ENCODE assay signal across 8 cellular contexts in genomic region chr6:95364016-95364604, GRCh38.
DNase-seq lines count a peak whose midpoint lies in the region; ATAC-seq and TF ChIP-seq lines count a peak whose summit lies in the region.

No MANE protein-coding gene starts in this region.

- no peak for TF ChIP-seq POLR2A in testis (IDR thresholded peaks at IDR 0.05)

- no peak overlapping the region for H3K4me3 Mint-ChIP-seq in CD4-positive, alpha-beta T cell

- H3K9me3 Mint-ChIP-seq in CD4-positive, alpha-beta T cell, result no peaks in the 10 kb centered on the region

- POLR2A ChIA-PET in CD4-positive, alpha-beta T cell (lab: Charles Lee), result no interaction called here

- no peaks in the 10 kb centered on the region for H3K27me3 Mint-ChIP-seq in CD4-positive, alpha-beta T cell

- no peaks in the 10 kb centered on the region for H3K4me1 ChIP-seq in testis

- no peaks in the 10 kb centered on the region for H3K36me3 Mint-ChIP-seq in CD4-positive, alpha-beta T cell (ENCODE audit: low read depth)

- no peaks in the 10 kb centered on the region for H3K36me3 ChIP-seq in testis (ENCODE audit: low read depth, missing control alignments)

- H3K4me1 Mint-ChIP-seq in CD4-positive, alpha-beta T cell (ENCODE audit: low read depth), result no peaks in the 10 kb centered on the region

- H3K9me3 ChIP-seq in CD4-positive, alpha-beta T cell (ENCODE audit: control insufficient read depth, low read length), result no peaks in the 10 kb centered on the region
- H3K9me3 ChIP-seq in testis, result no peaks in the 10 kb centered on the region

- no peaks in the 10 kb centered on the region for H3K27me3 ChIP-seq in CD4-positive, alpha-beta T cell (ENCODE audit: control insufficient read depth, insufficient read depth, low read length)
- H3K27me3 ChIP-seq in testis, result no peaks in the 10 kb centered on the region

- TF ChIP-seq CTCF in AG09309 (IDR thresholded peaks at IDR 0.05; ENCODE audit: control insufficient read depth, insufficient read depth, low read depth, low read length, missing control alignments) (peak; percentile 20), testis (IDR thresholded peaks at IDR 0.05) (peak in 1 of 3 experiments; percentile 38)
- no peak for TF ChIP-seq CTCF in CD4-positive, alpha-beta T cell (IDR thresholded peaks at IDR 0.05)

- H3K27ac Mint-ChIP-seq in CD4-positive, alpha-beta T cell, result no peak overlapping the region

- no peak overlapping the region for H3K27ac ChIP-seq in CD4-positive, alpha-beta T cell (ENCODE audit: low read depth, low read length)
- H3K27ac ChIP-seq in testis, result no peak overlapping the region

- H3K4me3 ChIP-seq in AG09309 (ENCODE audit: control insufficient read depth, low read depth, low read length), result no peak overlapping the region
- no peak overlapping the region for H3K4me3 ChIP-seq in testis

- intact Hi-C loops in CD4-positive, alpha-beta T cell (cut with DNase I, micrococcal nuclease), result no loop called here
- intact Hi-C loops in testis (cut with DNase I; ENCODE audit: low total_unique reads), result no loop called here

- CTCF ChIA-PET in CD4-positive, alpha-beta T cell (lab: Charles Lee), result no interaction called here

- DNase-seq in AG09309 (ENCODE audit: low read depth) (no peak), NCI-H2196 treated with DMSO at 0.1 percent for 48 hours (lab: John Stamatoyannopoulos, UW; ENCODE audit: unreplicated experiment) (peak; percentile 4), cerebellar cortex (ENCODE audit: low spot score) (peak; percentile 23), putamen (ENCODE audit: low spot score) (peak; percentile 11), testis (no peak)
- DNase-seq in CD4-positive, alpha-beta T cell, result no peak

- WGBS in testis, 2 donors, result 77 to 81% methylated on average over 4 of the region's 4 CpGs

- ATAC-seq in GM18861 (IDR thresholded peaks at IDR 0.05; ENCODE audit: unreplicated experiment) (peak; percentile 89), HG03064 (IDR thresholded peaks at IDR 0.05; ENCODE audit: low read depth, unreplicated experiment) (peak; percentile 75)
- no peak for ATAC-seq in CD4-positive, alpha-beta T cell (ENCODE audit: poor library complexity)

Comparison
In these comparisons a context has a peak if more than half of its experiments do, and no peak if none do; other contexts are left out.
1. DNase-seq: peak in NCI-H2196 treated with DMSO at 0.1 percent for 48 hours (single experiment), cerebellar cortex (single experiment) and putamen (single experiment); none in AG09309 (single experiment), CD4-positive, alpha-beta T cell (0 of 10) and testis (single experiment).